Comparison of ENCODE assay signal across 8 cellular contexts in the genomic region with DNA sequence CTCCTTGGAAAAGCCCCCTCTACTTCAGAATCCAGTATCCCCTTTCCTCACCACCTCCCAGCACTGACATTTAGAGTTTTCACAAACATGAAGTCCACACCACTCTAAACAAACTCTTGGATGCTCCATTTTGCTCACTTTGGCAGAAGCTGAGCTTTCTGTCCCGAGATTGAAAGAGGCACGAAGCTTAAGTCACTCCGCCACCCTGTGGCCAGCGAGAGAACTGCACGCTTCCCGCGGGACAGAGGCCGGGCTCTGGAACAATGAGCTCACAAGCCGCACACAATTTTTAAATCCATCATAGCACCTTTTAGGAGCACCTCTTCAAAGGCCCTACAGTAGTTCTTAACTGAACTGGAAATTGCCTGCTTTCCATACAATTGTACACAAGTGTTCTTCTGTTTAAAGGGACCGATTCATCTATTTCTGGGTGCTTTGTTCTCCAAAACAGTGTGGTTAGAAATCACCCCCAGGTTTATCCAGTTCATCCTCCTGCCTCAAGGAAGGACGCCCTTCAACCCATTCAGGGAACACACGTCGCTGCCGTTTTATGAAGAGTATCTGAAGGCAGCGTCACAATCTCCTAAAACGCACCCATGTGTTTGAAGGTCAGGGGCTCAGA.
DNase-seq lines count a peak whose midpoint lies in the region; ATAC-seq, FAIRE-seq and TF ChIP-seq lines count a peak whose summit lies in the region.

No MANE protein-coding gene starts in this region.

- FAIRE-seq in A204.1 (lab: Jason Lieb, UNC) (peak; percentile 86), GM18507 (lab: Jason Lieb, UNC) (peak; percentile 85)

- peaks cover 4% of the 10 kb centered on the region for H3K4me1 Mint-ChIP-seq in activated T-helper 17 cell treated with anti-CD3 and anti-CD28 coated beads, Interleukin-2, amount 50 U/mL, for 72 hours

- DNase-seq in GM18507 (ENCODE audit: extremely low spot score, insufficient read length, low read depth) (peak; percentile 33), LoVo (ENCODE audit: low spot score) (peak; percentile 81), RWPE1 (ENCODE audit: low spot score) (peak; percentile 74), fibroblast of the conjunctiva (ENCODE audit: low read depth) (peak; percentile 73), nucleus accumbens (lab: John Stamatoyannopoulos, UW) (peak in 51 of 56 donors; percentile 6 to 91 (median 57)), superior temporal gyrus (ENCODE audit: extremely low spot score) (peak; percentile 96)

- H3K4me3 Mint-ChIP-seq in activated T-helper 17 cell treated with anti-CD3 and anti-CD28 coated beads, Interleukin-2, amount 50 U/mL, for 72 hours = no peak overlapping the region

- no peak overlapping the region for H3K27ac Mint-ChIP-seq in activated T-helper 17 cell treated with anti-CD3 and anti-CD28 coated beads, Interleukin-2, amount 50 U/mL, for 72 hours

- POLR2A ChIA-PET in RWPE1 (lab: Yijun Ruan, JAX; ENCODE audit: low non-redundant PET) = no interaction called here

- no peak overlapping the region for H3K27ac ChIP-seq in RWPE1

- no peaks in the 10 kb centered on the region for H3K9me3 Mint-ChIP-seq in activated T-helper 17 cell treated with anti-CD3 and anti-CD28 coated beads, Interleukin-2, amount 50 U/mL, for 72 hours

- peak; percentile 75 for ATAC-seq in activated T-helper 17 cell treated with anti-CD3 and anti-CD28 coated beads, Interleukin-2, amount 50 U/mL, for 72 hours (replicated peaks)

- H3K36me3 Mint-ChIP-seq in activated T-helper 17 cell treated with anti-CD3 and anti-CD28 coated beads, Interleukin-2, amount 50 U/mL, for 72 hours (ENCODE audit: low read depth) = no peaks in the 10 kb centered on the region

- CTCF ChIA-PET in RWPE1 (lab: Yijun Ruan, JAX) = interaction anchor here (0.5 to 3.0 kb wide), 34 partner anchors 12 to 1502 kb away, joined by 3 to 30 read pairs (median 4); no protein-coding TSS in a partner anchor

- H3K27me3 Mint-ChIP-seq in activated T-helper 17 cell treated with anti-CD3 and anti-CD28 coated beads, Interleukin-2, amount 50 U/mL, for 72 hours = peaks cover 14% of the 10 kb centered on the region

- peak; percentile 99 for TF ChIP-seq CTCF in RWPE1 (conservative IDR thresholded peaks at IDR 0.05; ENCODE audit: low read depth)

Comparison
In these comparisons a context has a peak if more than half of its experiments do, and no peak if none do; other contexts are left out.
1. DNase-seq: peak in every context shown above with its lines; median percentile 96 in superior temporal gyrus; 81 in LoVo; 74 in RWPE1; 73 in fibroblast of the conjunctiva; 57 in nucleus accumbens; 33 in GM18507.